18 cellular contexts compared by ENCODE assay signal in the genomic region with DNA sequence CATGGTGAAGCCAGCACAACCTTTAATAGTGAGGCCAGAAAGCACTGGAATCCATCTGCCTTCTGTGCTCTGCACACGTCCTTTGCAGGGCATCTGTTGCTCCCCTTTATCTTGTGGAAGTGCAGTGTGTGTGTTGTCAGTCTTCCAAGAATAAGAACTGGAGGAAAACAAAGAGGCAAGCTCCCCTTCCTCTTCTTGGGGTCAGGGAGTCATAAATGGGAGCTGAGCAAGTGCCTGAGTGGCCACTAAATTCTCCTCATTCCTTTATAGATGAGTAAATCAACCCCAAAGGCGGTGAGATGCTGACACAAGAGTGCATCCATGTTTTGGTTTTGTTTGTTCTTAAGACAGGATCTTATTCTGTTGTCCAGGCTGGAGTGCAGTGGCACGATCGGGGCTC. TPM values are rescaled to one million over a fixed set of nuclear protein-coding genes. Genes with fewer than 3 reads are reported as not detected.
A peak's percentile ranks its signal among the peaks of the same experiment; 100 is the strongest.
DNase-seq lines count a peak whose midpoint lies in the region; ATAC-seq, FAIRE-seq and TF ChIP-seq lines count a peak whose summit lies in the region.
"Had no signal": no experiment of that assay in that cellular context is flagged by ENCODE, and none has a peak within 500 bp of the region (broad histone marks: within the 10 kb centered on the region; RNA-seq: fewer than 3 reads in every experiment).

No MANE protein-coding gene starts in this region.

- H3K36me3 Mint-ChIP-seq in astrocyte (ENCODE audit: low read depth, unreplicated experiment) (no peaks in the 10 kb centered on the region), mesothelial cell of epicardium (peaks cover 67% of the 10 kb centered on the region)

- no peak for TF ChIP-seq POLR2A in H54 (IDR thresholded peaks at IDR 0.05; ENCODE audit: low read depth, low read length)

- H3K27ac Mint-ChIP-seq in astrocyte (ENCODE audit: unreplicated experiment) (no peak overlapping the region), mesothelial cell of epicardium (no peak overlapping the region)
- H3K27ac Mint-ChIP-seq: GM23338 had no signal

- H3K4me1 Mint-ChIP-seq in astrocyte (ENCODE audit: low read depth, unreplicated experiment) (peaks cover 37% of the 10 kb centered on the region), mesothelial cell of epicardium (peaks cover 15% of the 10 kb centered on the region)

- no peak overlapping the region for H2AFZ ChIP-seq in astrocyte (ENCODE audit: low read depth, low read length)
- H2AFZ ChIP-seq: PC-9 had no signal

- no peaks in the 10 kb centered on the region for H3K36me3 ChIP-seq in astrocyte (ENCODE audit: insufficient read depth, low read length)

- DNase-seq in A172 (ENCODE audit: low spot score) (peak; percentile 64), H54 (ENCODE audit: insufficient read length, low spot score) (peak; percentile 15), astrocyte (ENCODE audit: low read depth) (peak; percentile 35), hepatic stellate cell (ENCODE audit: low spot score) (peak; percentile 62), mesothelial cell of epicardium (ENCODE audit: low spot score in 2 of 2, unreplicated experiment in 2 of 2) (no peak), NCI-H82 treated with DMSO at 0.1 percent for 48 hours (lab: John Stamatoyannopoulos, UW; ENCODE audit: unreplicated experiment) (no peak)
- no peak for DNase-seq in activated naive CD4-positive, alpha-beta T cell treated with anti-CD3 and anti-CD28 coated beads, Interleukin-2, amount 50 U/mL, for 16 hours
- DNase-seq: MM.1S, NCI-H2171, NCI-H446 treated with DMSO at 0.1 percent for 48 hours, NCI-H748 treated with DMSO at 0.1 percent for 48 hours, PC-9, SK-N-SH had no signal

- no peak overlapping the region for H3K4me3 ChIP-seq in astrocyte (ENCODE audit: insufficient read depth, low read depth, low read length)
- H3K4me3 ChIP-seq: GM23338, K562, PC-9 had no signal

- H3K27me3 Mint-ChIP-seq in astrocyte (ENCODE audit: low read depth, unreplicated experiment) (peaks cover 7% of the 10 kb centered on the region), mesothelial cell of epicardium (ENCODE audit: low read depth) (peaks cover 14% of the 10 kb centered on the region)

- no peak overlapping the region for H3K9ac ChIP-seq in astrocyte (ENCODE audit: low read length)
- H3K9ac ChIP-seq: SK-N-SH had no signal

- H3K9me3 Mint-ChIP-seq in astrocyte (ENCODE audit: unreplicated experiment) = peaks cover 2% of the 10 kb centered on the region
- H3K9me3 Mint-ChIP-seq in mesothelial cell of epicardium = peaks cover 4% of the 10 kb centered on the region
- H3K9me3 Mint-ChIP-seq: GM23338 had no signal

- H3K4me3 Mint-ChIP-seq in astrocyte (ENCODE audit: unreplicated experiment) = no peak overlapping the region
- H3K4me3 Mint-ChIP-seq in mesothelial cell of epicardium = no peak overlapping the region
- H3K4me3 Mint-ChIP-seq: GM23338 had no signal

- no peak for ATAC-seq in HG03280 (IDR thresholded peaks at IDR 0.05; ENCODE audit: unreplicated experiment)
- ATAC-seq: GM23338, K562 had no signal

- no peak for FAIRE-seq in H54 (lab: Jason Lieb, UNC)
- no peak for FAIRE-seq in astrocyte (lab: Jason Lieb, UNC)
- FAIRE-seq: A204.1, K562 had no signal

- TF ChIP-seq CTCF in astrocyte (IDR thresholded peaks at IDR 0.05; ENCODE audit: insufficient read depth, low read depth, low read length) (no peak), mesothelial cell of epicardium (IDR thresholded peaks at IDR 0.05; ENCODE audit: unreplicated experiment) (no peak)

- no peaks in the 10 kb centered on the region for H4K20me1 ChIP-seq in astrocyte (ENCODE audit: insufficient read depth, low read length)

- peaks cover 14% of the 10 kb centered on the region for H3K27me3 ChIP-seq in astrocyte (ENCODE audit: insufficient read depth, low read length)

- no peak overlapping the region for H3K27ac ChIP-seq in astrocyte (ENCODE audit: low read depth, low read length)
- H3K27ac ChIP-seq: HL-60, PC-9 had no signal

- peaks cover 8% of the 10 kb centered on the region for H3K4me1 ChIP-seq in astrocyte (ENCODE audit: insufficient read depth, low read length)

- no peaks in the 10 kb centered on the region for H3K9me3 ChIP-seq in astrocyte (ENCODE audit: insufficient read depth, low read depth, low read length)
- H3K9me3 ChIP-seq: SK-N-SH had no signal

- H3K79me2 ChIP-seq in astrocyte (ENCODE audit: insufficient read depth, low read length) = no peaks in the 10 kb centered on the region

- H3K4me2 ChIP-seq in astrocyte (ENCODE audit: low read length) = no peak overlapping the region
- H3K4me2 ChIP-seq: GM23338, PC-9, SK-N-SH had no signal

RNA-seq across cellular contexts. Expression of a gene that starts 38.3 kb away (rescaled TPM):
- 1.9 and 6.4 TPM in 2 replicates for total RNA-seq in A172 (2014; rRNA removed; shearing (Covaris generic))
- 0.45 and 1.4 TPM in 2 replicates for total RNA-seq in astrocyte
- total RNA-seq in mesothelial cell of epicardium = 122 to 131 TPM (median 125 TPM) in 3 replicates
- total RNA-seq: PC-9 had no signal

Comparison
In these comparisons a context has a peak if more than half of its experiments do, and no peak if none do; other contexts are left out.
1. DNase-seq: peak in A172 (single experiment), H54 (single experiment), astrocyte (single experiment) and hepatic stellate cell (single experiment); none in activated naive CD4-positive, alpha-beta T cell treated with anti-CD3 and anti-CD28 coated beads, Interleukin-2, amount 50 U/mL, for 16 hours (single experiment), mesothelial cell of epicardium (0 of 2) and NCI-H82 treated with DMSO at 0.1 percent for 48 hours (single experiment).
2. RNA of a gene that starts 38.3 kb away (total RNA-seq): 122 to 131 TPM in mesothelial cell of epicardium; 1.9 to 6.4 TPM in A172 and 0.45 to 1.4 TPM in astrocyte; every median in the first group is over 10 times any median in the second.